In genomic region chrX:80412042-80412441, GRCh38 we compare ENCODE assay signal across 10 cellular contexts. TPM values are rescaled to one million over a fixed set of nuclear protein-coding genes. Genes with fewer than 3 reads are reported as not detected.
"Had no signal": no experiment of that assay in that cellular context is flagged by ENCODE, and none has a peak within 500 bp of the region (broad histone marks: within the 10 kb centered on the region; RNA-seq: fewer than 3 reads in every experiment).

No MANE protein-coding gene starts in this region.

- DNase-seq: GM23248, GOT3, H7, H9, HCEC 1CT, HFFc6 had no signal

- H3K4me3 ChIP-seq: GM23248, GM23338, HAP-1 had no signal

- H3K4me2 ChIP-seq: GM23338 had no signal

- H3K9me3 Mint-ChIP-seq: HFFc6 had no signal

- H3K9ac ChIP-seq: GM23248 had no signal

- H3K4me1 ChIP-seq: HAP-1 had no signal

- H3K4me3 Mint-ChIP-seq: GM23338, H9, HFFc6 had no signal

- H2AFZ ChIP-seq: GM23248, GM23338 had no signal

- ATAC-seq: GM23338, HCT116 had no signal

- H3K4me1 Mint-ChIP-seq: GM23338, H9 had no signal

- H3K9me3 ChIP-seq: HAP-1 had no signal

- H3K27ac ChIP-seq: GM23248 had no signal

- H3K36me3 ChIP-seq: HAP-1 had no signal

- H3K27ac Mint-ChIP-seq: GM23338, H9, HFFc6 had no signal

RNA-seq across cellular contexts. Expression of gene TENT5D, which starts 8.2 kb away (rescaled TPM):
- total RNA-seq: GM23248, H1, H7, H9, HFFc6 had no signal
- polyA plus RNA-seq: GM23248, GM23338, H1 had no signal
